Comparison of ENCODE assay signal across 9 cellular contexts in genomic region chr6:43180985-43181384, GRCh38. TPM values are rescaled to one million over a fixed set of nuclear protein-coding genes. Genes with fewer than 3 reads are reported as not detected.
DNase-seq lines count a peak whose midpoint lies in the region; ATAC-seq and TF ChIP-seq lines count a peak whose summit lies in the region.
"Had no signal": no experiment of that assay in that cellular context is flagged by ENCODE, and none has a peak within 500 bp of the region (broad histone marks: within the 10 kb centered on the region; RNA-seq: fewer than 3 reads in every experiment).

No MANE protein-coding gene starts in this region.

- no peaks in the 10 kb centered on the region for H3K79me2 ChIP-seq in OCI-LY1 (ENCODE audit: insufficient read depth, low read length)

- peak overlapping the region; percentile 65 for H3K4me2 ChIP-seq in OCI-LY1 (ENCODE audit: low read length)

- peak overlapping the region; percentile 82; the same call in 1 of the 2 replicates for H3K9ac ChIP-seq in OCI-LY1 (ENCODE audit: low read length)

- H3K4me3 Mint-ChIP-seq in central memory CD8-positive, alpha-beta T cell: peak overlapping the region; percentile 88

- H3F3A ChIP-seq in OCI-LY1 (ENCODE audit: insufficient read depth, low read length): no peaks in the 10 kb centered on the region; the same call in 1 of the 2 replicates

- H3K9me3 ChIP-seq in OCI-LY1 (ENCODE audit: low read length) (no peaks in the 10 kb centered on the region), neutrophil (no peaks in the 10 kb centered on the region)

- H3K27me3 ChIP-seq in OCI-LY1 (ENCODE audit: insufficient read depth, low read length) (no peaks in the 10 kb centered on the region), neutrophil (no peaks in the 10 kb centered on the region)

- H3K27me3 Mint-ChIP-seq in central memory CD8-positive, alpha-beta T cell: no peaks in the 10 kb centered on the region

- H3K27ac Mint-ChIP-seq in central memory CD8-positive, alpha-beta T cell (ENCODE audit: low read depth): no peak overlapping the region

- no peaks in the 10 kb centered on the region for H4K20me1 ChIP-seq in OCI-LY1 (ENCODE audit: insufficient read depth, low read length)

- H3K36me3 ChIP-seq in OCI-LY1 (ENCODE audit: insufficient read depth, low read length): peaks cover 44% of the 10 kb centered on the region
- H3K36me3 ChIP-seq in neutrophil: peaks cover 41% of the 10 kb centered on the region

- H3K4me1 Mint-ChIP-seq in central memory CD8-positive, alpha-beta T cell: peaks cover 47% of the 10 kb centered on the region

- H3K4me1 ChIP-seq in OCI-LY1 (ENCODE audit: insufficient read depth, low read length, severe bottlenecking) (peaks cover 26% of the 10 kb centered on the region), neutrophil (ENCODE audit: control insufficient read depth in 1 of 2, insufficient read depth in 1 of 2, low read depth in 1 of 2, low read length in 1 of 2) (peaks cover 29 to 33% of the 10 kb centered on the region in 2 experiments)

- no peaks in the 10 kb centered on the region for H3K9me2 ChIP-seq in OCI-LY1 (ENCODE audit: low read depth, low read length)

- no peaks in the 10 kb centered on the region for H3K9me3 Mint-ChIP-seq in central memory CD8-positive, alpha-beta T cell

- H3K27ac ChIP-seq in OCI-LY1 (ENCODE audit: low read depth, low read length, poor library complexity, severe bottlenecking) (peak overlapping the region; percentile 56), neutrophil (peak overlapping the region; percentile 79)

- no peak for TF ChIP-seq CTCF in OCI-LY1 (IDR thresholded peaks at IDR 0.05; ENCODE audit: low read length)
- no peak for TF ChIP-seq CTCF in neutrophil (IDR thresholded peaks at IDR 0.05)

- DNase-seq in EL: peak; percentile 24
- no peak for DNase-seq in central memory CD8-positive, alpha-beta T cell (ENCODE audit: low spot score in 2 of 2)
- DNase-seq in stimulated activated CD4-positive, alpha-beta T cell treated with anti-CD3 and anti-CD28 coated beads, Interleukin-1b, Interleukin-23, amount 100 ng/mL, for 48 hours: no peak
- no peak for DNase-seq in AG08396 (ENCODE audit: low spot score)
- no peak for DNase-seq in ureter (ENCODE audit: low spot score)
- DNase-seq: NCI-H1694 had no signal

- H3K4me3 ChIP-seq in OCI-LY1 (ENCODE audit: low read depth, low read length, poor library complexity, severe bottlenecking): peak overlapping the region; percentile 81
- peak overlapping the region in 1 of 2 experiments; percentile 69 for H3K4me3 ChIP-seq in neutrophil (ENCODE audit: low read depth in 1 of 2, low read length in 1 of 2)

- ATAC-seq in central memory CD8-positive, alpha-beta T cell (replicated peaks; ENCODE audit: extremely low read depth, poor library complexity, severe bottlenecking): no peak
- no peak for ATAC-seq in HG03196 (IDR thresholded peaks at IDR 0.05; ENCODE audit: unreplicated experiment)

- H2AFZ ChIP-seq in OCI-LY1 (ENCODE audit: low read length): no peak overlapping the region

- peaks cover 28% of the 10 kb centered on the region for H3K36me3 Mint-ChIP-seq in central memory CD8-positive, alpha-beta T cell (ENCODE audit: insufficient read depth)

RNA-seq across cellular contexts. Expression of gene CUL9, which starts 1.0 kb away (rescaled TPM):
- 71.7 TPM for total RNA-seq in ureter

RNA-seq across cellular contexts. Expression of gene SRF, which starts 9.9 kb away (rescaled TPM):
- 55.7 TPM for total RNA-seq in ureter

RNA-seq across cellular contexts. Expression of gene DNPH1, which starts 48.3 kb away (rescaled TPM):
- 42.8 TPM for total RNA-seq in ureter
